In the genomic region with DNA sequence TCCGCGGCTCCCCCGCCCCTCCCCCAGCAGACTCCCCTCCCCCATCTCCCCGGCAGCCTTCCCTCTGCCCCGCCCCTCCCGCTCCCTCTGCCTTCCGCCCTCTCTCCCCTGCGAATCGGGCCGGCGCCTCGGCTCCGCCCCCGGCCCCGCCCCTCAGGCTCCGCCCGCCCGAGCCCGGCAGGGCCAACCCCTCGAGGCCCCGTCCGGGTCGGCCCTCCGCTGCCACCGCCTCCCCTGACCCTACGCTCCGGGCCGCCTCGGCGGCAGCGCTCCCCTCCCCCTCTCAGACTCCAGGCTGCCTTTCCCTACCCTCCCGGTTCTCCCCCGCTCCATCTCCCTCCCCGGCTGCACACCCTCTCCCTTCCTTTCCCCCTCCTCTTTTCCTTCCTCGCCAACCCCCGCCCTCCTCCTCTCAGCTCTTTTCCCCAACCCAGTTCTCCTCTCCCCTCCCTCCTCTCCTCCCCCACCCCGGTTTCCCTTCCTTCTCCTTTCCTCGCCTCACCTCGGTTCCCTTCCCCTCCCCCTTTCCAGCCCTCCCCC, we compare ENCODE assay signal across 8 cellular contexts. TPM values are rescaled to one million over a fixed set of nuclear protein-coding genes. Genes with fewer than 3 reads are reported as not detected.
A peak's percentile ranks its signal among the peaks of the same experiment; 100 is the strongest.
DNase-seq lines count a peak whose midpoint lies in the region; ATAC-seq, FAIRE-seq and TF ChIP-seq lines count a peak whose summit lies in the region.

No MANE protein-coding gene starts in this region.

- H3K36me3 ChIP-seq in rectal smooth muscle tissue (ENCODE audit: control insufficient read depth, insufficient read depth, low read length) (no peaks in the 10 kb centered on the region), vagina (no peaks in the 10 kb centered on the region)

- no peaks in the 10 kb centered on the region for H3K36me3 Mint-ChIP-seq in T-helper 1 cell treated with Interleukin-12 subunit alpha and Interleukin-12 subunit beta and Interleukin-4 antibody, amounts not matched to agents 30 μg/mL and 1 μg/mL, for 36 hours (ENCODE audit: low read depth)

- peak overlapping the region; percentile 21 for H3K9ac ChIP-seq in rectal smooth muscle tissue (ENCODE audit: low read length)

- TF ChIP-seq POLR2A in GM12891 (IDR thresholded peaks at IDR 0.05; ENCODE audit: low read depth, low read length) (no peak), vagina (IDR thresholded peaks at IDR 0.05) (no peak)

- H3K9me3 Mint-ChIP-seq in T-helper 1 cell treated with Interleukin-12 subunit alpha and Interleukin-12 subunit beta and Interleukin-4 antibody, amounts not matched to agents 30 μg/mL and 1 μg/mL, for 36 hours: no peaks in the 10 kb centered on the region

- DNase-seq in GM12891 (ENCODE audit: insufficient read length, low spot score) (peak; percentile 97), NCI-H1105 treated with DMSO at 0.1 percent for 48 hours (lab: John Stamatoyannopoulos, UW) (peak; percentile 77), amygdala (lab: John Stamatoyannopoulos, UW) (peak in 55 of 56 donors; percentile 28 to 90 (median 75)), hepatic stellate cell (ENCODE audit: low spot score) (peak; percentile 95), vagina (ENCODE audit: extremely low spot score in 2 of 2) (peak in 1 of 2 donors; percentile 92)

- H3K4me1 ChIP-seq in rectal smooth muscle tissue (ENCODE audit: control insufficient read depth, insufficient read depth, low read length): no peaks in the 10 kb centered on the region
- peaks cover 26% of the 10 kb centered on the region for H3K4me1 ChIP-seq in vagina

- no peaks in the 10 kb centered on the region for H3K9me3 ChIP-seq in vagina

- intact Hi-C loops in vagina (cut with DNase I): no loop called here

- H3K4me3 ChIP-seq in rectal smooth muscle tissue (ENCODE audit: low read length) (peak overlapping the region; percentile 80), vagina (peak overlapping the region; percentile 60 to 76)

- no peak overlapping the region for H3K27ac Mint-ChIP-seq in T-helper 1 cell treated with Interleukin-12 subunit alpha and Interleukin-12 subunit beta and Interleukin-4 antibody, amounts not matched to agents 30 μg/mL and 1 μg/mL, for 36 hours

- H3K4me3 Mint-ChIP-seq in T-helper 1 cell treated with Interleukin-12 subunit alpha and Interleukin-12 subunit beta and Interleukin-4 antibody, amounts not matched to agents 30 μg/mL and 1 μg/mL, for 36 hours: peak overlapping the region; percentile 71

- no peak for TF ChIP-seq CTCF in vagina (IDR thresholded peaks at IDR 0.05)

- ATAC-seq in HG02642 (IDR thresholded peaks at IDR 0.05; ENCODE audit: poor library complexity, unreplicated experiment): peak; percentile 92

- peak overlapping the region; percentile 72 for H3K27ac ChIP-seq in rectal smooth muscle tissue (ENCODE audit: low read depth, low read length)
- H3K27ac ChIP-seq in vagina: peak overlapping the region; percentile 83

- H3K4me1 Mint-ChIP-seq in T-helper 1 cell treated with Interleukin-12 subunit alpha and Interleukin-12 subunit beta and Interleukin-4 antibody, amounts not matched to agents 30 μg/mL and 1 μg/mL, for 36 hours (ENCODE audit: low read depth): peaks cover 4% of the 10 kb centered on the region

- peak; percentile 80 for FAIRE-seq in GM12891 (lab: Jason Lieb, UNC)

- no peaks in the 10 kb centered on the region for H3K27me3 ChIP-seq in rectal smooth muscle tissue (ENCODE audit: control insufficient read depth, insufficient read depth, low read length)
- no peaks in the 10 kb centered on the region for H3K27me3 ChIP-seq in vagina

- H3K27me3 Mint-ChIP-seq in T-helper 1 cell treated with Interleukin-12 subunit alpha and Interleukin-12 subunit beta and Interleukin-4 antibody, amounts not matched to agents 30 μg/mL and 1 μg/mL, for 36 hours (ENCODE audit: low read depth): peaks cover 37% of the 10 kb centered on the region

TF ChIP-seq in GM12891, 5 proteins besides CTCF, POLR2A, EP300 and RAD21:
- TF ChIP-seq POU2F2 (IDR thresholded peaks at IDR 0.05; ENCODE audit: low read depth, low read length): no peak

RNA-seq across cellular contexts. Expression of gene ZNF467, which starts 1.6 kb away (rescaled TPM):
- 0.26 TPM for polyA plus RNA-seq in GM12891 (2012; ENCODE audit: low read depth, missing spikeins)
- 13.3 TPM for total RNA-seq in vagina
